In genomic region chr7:69683002-69683401, GRCh38 we compare ENCODE assay signal across 23 cellular contexts.
DNase-seq lines count a peak whose midpoint lies in the region; ATAC-seq and TF ChIP-seq lines count a peak whose summit lies in the region.
"Had no signal": no experiment of that assay in that cellular context is flagged by ENCODE, and none has a peak within 500 bp of the region (broad histone marks: within the 10 kb centered on the region; RNA-seq: fewer than 3 reads in every experiment).

No MANE protein-coding gene starts in this region.

- peak; percentile 50 for ATAC-seq in HG03571 (IDR thresholded peaks at IDR 0.05; ENCODE audit: unreplicated experiment)
- no peak for ATAC-seq in stimulated activated naive CD8-positive, alpha-beta T cell treated with anti-CD3 and anti-CD28 coated beads, Interleukin-15, amount 100 ng/mL, for 72 hours
- ATAC-seq in GM21576 (IDR thresholded peaks at IDR 0.05; ENCODE audit: unreplicated experiment) = no peak
- ATAC-seq: natural killer cell treated with Interleukin-12 subunit alpha and Interleukin-12 subunit beta and Interleukin-15 and Interleukin-18, amount 100 ng/mL, for 72 hours; PC-3; right lobe of liver; stimulated activated effector memory CD8-positive, alpha-beta T cell treated with anti-CD3 and anti-CD28 coated beads, Interleukin-12 subunit alpha, Interleukin-12 subunit beta, amount 100 ng/mL, for 72 hours had no signal

- H3K27me3 ChIP-seq in BE2C (no peaks in the 10 kb centered on the region), Peyer's patch (no peaks in the 10 kb centered on the region)
- H3K27me3 ChIP-seq: esophagus squamous epithelium, right lobe of liver, SJSA1 had no signal

- no peaks in the 10 kb centered on the region for H3K9me3 ChIP-seq in BE2C
- H3K9me3 ChIP-seq in Peyer's patch = no peaks in the 10 kb centered on the region
- H3K9me3 ChIP-seq: esophagus squamous epithelium, right lobe of liver, SJSA1 had no signal

- no peak overlapping the region for H3K27ac Mint-ChIP-seq in stimulated activated naive CD8-positive, alpha-beta T cell treated with anti-CD3 and anti-CD28 coated beads, Interleukin-15, amount 100 ng/mL, for 72 hours
- H3K27ac Mint-ChIP-seq: activated CD4-positive, alpha-beta memory T cell treated with anti-CD3 and anti-CD28 coated beads, Interleukin-2, amount 10 ng/mL, durations not matched to agents 7 days and 5 days; activated naive CD4-positive, alpha-beta T cell treated with anti-CD3 and anti-CD28 coated beads, Interleukin-2, amount 50 U/mL, for 24 hours; activated T-cell treated with anti-CD3 and anti-CD28 coated beads, Interleukin-2, amount 50 U/mL, for 24 hours; CD4-positive, CD25-positive, alpha-beta regulatory T cell; stimulated activated effector memory CD8-positive, alpha-beta T cell treated with anti-CD3 and anti-CD28 coated beads, Interleukin-12 subunit alpha, Interleukin-12 subunit beta, amount 100 ng/mL, for 72 hours had no signal

- H3K27me3 Mint-ChIP-seq in stimulated activated naive CD8-positive, alpha-beta T cell treated with anti-CD3 and anti-CD28 coated beads, Interleukin-15, amount 100 ng/mL, for 72 hours = no peaks in the 10 kb centered on the region
- H3K27me3 Mint-ChIP-seq: activated CD4-positive, alpha-beta memory T cell treated with anti-CD3 and anti-CD28 coated beads, Interleukin-2, amount 10 ng/mL, durations not matched to agents 7 days and 5 days; activated naive CD4-positive, alpha-beta T cell treated with anti-CD3 and anti-CD28 coated beads, Interleukin-2, amount 50 U/mL, for 24 hours; activated T-cell treated with anti-CD3 and anti-CD28 coated beads, Interleukin-2, amount 50 U/mL, for 24 hours; CD4-positive, CD25-positive, alpha-beta regulatory T cell; natural killer cell treated with Interleukin-12 subunit alpha and Interleukin-12 subunit beta and Interleukin-15 and Interleukin-18, amount 100 ng/mL, for 72 hours had no signal

- DNase-seq in BE2C (peak; percentile 36), GM12865 (ENCODE audit: low read depth) (peak; percentile 55), RPMI8226 (peak; percentile 86), NCI-H510A (lab: John Stamatoyannopoulos, UW) (no peak), Peyer's patch (no peak)
- no peak for DNase-seq in stimulated activated naive CD8-positive, alpha-beta T cell treated with anti-CD3 and anti-CD28 coated beads, Interleukin-15, amount 100 ng/mL, for 72 hours
- DNase-seq: activated CD4-positive, alpha-beta memory T cell treated with anti-CD3 and anti-CD28 coated beads, Interleukin-2, amount 10 ng/mL, durations not matched to agents 7 days and 5 days; activated T-cell treated with anti-CD3 and anti-CD28 coated beads, Interleukin-2, amount 50 U/mL, for 24 hours; CD4-positive, CD25-positive, alpha-beta regulatory T cell; effector memory CD4-positive, alpha-beta T cell; esophagus squamous epithelium; mesendoderm; PC-3; right lobe of liver; stimulated activated CD4-positive, alpha-beta T cell treated with anti-CD3 and anti-CD28 coated beads, Interleukin-15, amount 100 ng/mL, for 24 hours; WERI-Rb-1 had no signal

- H3K4me3 Mint-ChIP-seq in stimulated activated naive CD8-positive, alpha-beta T cell treated with anti-CD3 and anti-CD28 coated beads, Interleukin-15, amount 100 ng/mL, for 72 hours = no peak overlapping the region
- H3K4me3 Mint-ChIP-seq: activated CD4-positive, alpha-beta memory T cell treated with anti-CD3 and anti-CD28 coated beads, Interleukin-2, amount 10 ng/mL, durations not matched to agents 7 days and 5 days; activated naive CD4-positive, alpha-beta T cell treated with anti-CD3 and anti-CD28 coated beads, Interleukin-2, amount 50 U/mL, for 24 hours; activated T-cell treated with anti-CD3 and anti-CD28 coated beads, Interleukin-2, amount 50 U/mL, for 24 hours; CD4-positive, CD25-positive, alpha-beta regulatory T cell; natural killer cell treated with Interleukin-12 subunit alpha and Interleukin-12 subunit beta and Interleukin-15 and Interleukin-18, amount 100 ng/mL, for 72 hours; stimulated activated effector memory CD8-positive, alpha-beta T cell treated with anti-CD3 and anti-CD28 coated beads, Interleukin-12 subunit alpha, Interleukin-12 subunit beta, amount 100 ng/mL, for 72 hours had no signal

- H3K4me3 ChIP-seq in BE2C (ENCODE audit: low read depth, low read length) (no peak overlapping the region), GM12865 (ENCODE audit: low read depth, low read length) (no peak overlapping the region), Peyer's patch (no peak overlapping the region)
- H3K4me3 ChIP-seq: esophagus squamous epithelium, right lobe of liver, SJSA1 had no signal

- H3K4me1 Mint-ChIP-seq in stimulated activated naive CD8-positive, alpha-beta T cell treated with anti-CD3 and anti-CD28 coated beads, Interleukin-15, amount 100 ng/mL, for 72 hours = no peaks in the 10 kb centered on the region
- H3K4me1 Mint-ChIP-seq: activated naive CD4-positive, alpha-beta T cell treated with anti-CD3 and anti-CD28 coated beads, Interleukin-2, amount 50 U/mL, for 24 hours; CD4-positive, CD25-positive, alpha-beta regulatory T cell had no signal

- H3K36me3 ChIP-seq in BE2C (no peaks in the 10 kb centered on the region), Peyer's patch (no peaks in the 10 kb centered on the region)
- H3K36me3 ChIP-seq: esophagus squamous epithelium, right lobe of liver, SJSA1, WERI-Rb-1 had no signal

- TF ChIP-seq POLR2A in Peyer's patch (IDR thresholded peaks at IDR 0.05) = no peak

- H3K9me3 Mint-ChIP-seq in stimulated activated naive CD8-positive, alpha-beta T cell treated with anti-CD3 and anti-CD28 coated beads, Interleukin-15, amount 100 ng/mL, for 72 hours = no peaks in the 10 kb centered on the region
- H3K9me3 Mint-ChIP-seq: activated naive CD4-positive, alpha-beta T cell treated with anti-CD3 and anti-CD28 coated beads, Interleukin-2, amount 50 U/mL, for 24 hours; activated T-cell treated with anti-CD3 and anti-CD28 coated beads, Interleukin-2, amount 50 U/mL, for 24 hours; natural killer cell treated with Interleukin-12 subunit alpha and Interleukin-12 subunit beta and Interleukin-15 and Interleukin-18, amount 100 ng/mL, for 72 hours; stimulated activated effector memory CD8-positive, alpha-beta T cell treated with anti-CD3 and anti-CD28 coated beads, Interleukin-12 subunit alpha, Interleukin-12 subunit beta, amount 100 ng/mL, for 72 hours had no signal

- TF ChIP-seq CTCF in BE2C (IDR thresholded peaks at IDR 0.05; ENCODE audit: low read depth, low read length) (no peak), GM12865 (IDR thresholded peaks at IDR 0.05; ENCODE audit: insufficient read depth, low read depth, low read length, missing control alignments) (no peak), Peyer's patch (IDR thresholded peaks at IDR 0.05) (no peak)

- no peak overlapping the region for H3K27ac ChIP-seq in Peyer's patch
- H3K27ac ChIP-seq: esophagus squamous epithelium, parathyroid adenoma, right lobe of liver, SJSA1, WERI-Rb-1 had no signal

- H3K4me1 ChIP-seq in BE2C = peaks cover 18% of the 10 kb centered on the region
- no peaks in the 10 kb centered on the region for H3K4me1 ChIP-seq in Peyer's patch
- H3K4me1 ChIP-seq: parathyroid adenoma, right lobe of liver, SJSA1 had no signal

Comparison
In these comparisons a context has a peak if more than half of its experiments do, and no peak if none do; other contexts are left out.
1. DNase-seq: peak in BE2C (single experiment), GM12865 (single experiment) and RPMI8226 (single experiment); none in stimulated activated naive CD8-positive, alpha-beta T cell treated with anti-CD3 and anti-CD28 coated beads, Interleukin-15, amount 100 ng/mL, for 72 hours (0 of 2), NCI-H510A (single experiment) and Peyer's patch (0 of 3).